1 cellular context compared by ENCODE assay signal in genomic region chr4:147285751-147286150, GRCh38.
TF ChIP-seq lines count a peak whose summit lies in the region.

No MANE protein-coding gene starts in this region.

TF ChIP-seq in IMR-90, 13 proteins besides CTCF, POLR2A, EP300 and RAD21 (continued from another document):
- TF ChIP-seq, protein P1, sequence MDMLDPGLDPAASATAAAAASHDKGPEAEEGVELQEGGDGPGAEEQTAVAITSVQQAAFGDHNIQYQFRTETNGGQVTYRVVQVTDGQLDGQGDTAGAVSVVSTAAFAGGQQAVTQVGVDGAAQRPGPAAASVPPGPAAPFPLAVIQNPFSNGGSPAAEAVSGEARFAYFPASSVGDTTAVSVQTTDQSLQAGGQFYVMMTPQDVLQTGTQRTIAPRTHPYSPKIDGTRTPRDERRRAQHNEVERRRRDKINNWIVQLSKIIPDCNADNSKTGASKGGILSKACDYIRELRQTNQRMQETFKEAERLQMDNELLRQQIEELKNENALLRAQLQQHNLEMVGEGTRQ (IDR thresholded peaks at IDR 0.05; ENCODE audit: low read depth, low read length) = no peak
- TF ChIP-seq, protein P2, sequence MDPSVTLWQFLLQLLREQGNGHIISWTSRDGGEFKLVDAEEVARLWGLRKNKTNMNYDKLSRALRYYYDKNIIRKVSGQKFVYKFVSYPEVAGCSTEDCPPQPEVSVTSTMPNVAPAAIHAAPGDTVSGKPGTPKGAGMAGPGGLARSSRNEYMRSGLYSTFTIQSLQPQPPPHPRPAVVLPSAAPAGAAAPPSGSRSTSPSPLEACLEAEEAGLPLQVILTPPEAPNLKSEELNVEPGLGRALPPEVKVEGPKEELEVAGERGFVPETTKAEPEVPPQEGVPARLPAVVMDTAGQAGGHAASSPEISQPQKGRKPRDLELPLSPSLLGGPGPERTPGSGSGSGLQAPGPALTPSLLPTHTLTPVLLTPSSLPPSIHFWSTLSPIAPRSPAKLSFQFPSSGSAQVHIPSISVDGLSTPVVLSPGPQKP (IDR thresholded peaks at IDR 0.05; ENCODE audit: borderline replicate concordance, low read depth, low read length) = no peak
- TF ChIP-seq CEBPB (IDR thresholded peaks at IDR 0.05; ENCODE audit: low read depth, low read length) = no peak
- no peak for TF ChIP-seq RCOR1 (IDR thresholded peaks at IDR 0.05; ENCODE audit: insufficient replicate concordance, low read length)
- no peak for TF ChIP-seq RFX5 (IDR thresholded peaks at IDR 0.05; ENCODE audit: low read depth, low read length)
- no peak for TF ChIP-seq NFE2L2 (IDR thresholded peaks at IDR 0.05; ENCODE audit: low read depth, low read length)
- TF ChIP-seq FOS (IDR thresholded peaks at IDR 0.05; ENCODE audit: low read depth, low read length) = no peak
- no peak for TF ChIP-seq CHD1 (IDR thresholded peaks at IDR 0.05; ENCODE audit: low read depth, low read length)
- no peak for TF ChIP-seq SMC3 (IDR thresholded peaks at IDR 0.05; ENCODE audit: low read depth, low read length)
- TF ChIP-seq MAFK (IDR thresholded peaks at IDR 0.05; ENCODE audit: low read depth, low read length) = no peak
